In genomic region chr21:31967334-31967733, GRCh38 we compare ENCODE assay signal across 15 cellular contexts.
DNase-seq lines count a peak whose midpoint lies in the region; ATAC-seq and TF ChIP-seq lines count a peak whose summit lies in the region.
"Had no signal": no experiment of that assay in that cellular context is flagged by ENCODE, and none has a peak within 500 bp of the region (broad histone marks: within the 10 kb centered on the region; RNA-seq: fewer than 3 reads in every experiment).

No MANE protein-coding gene starts in this region.

- no peaks in the 10 kb centered on the region for H3K9me3 ChIP-seq in left lung
- H3K9me3 ChIP-seq: Caco-2, HAP-1 had no signal

- TF ChIP-seq CTCF in left lung (IDR thresholded peaks at IDR 0.05) (no peak), CD14-positive monocyte (IDR thresholded peaks at IDR 0.05) (no peak)

- no peaks in the 10 kb centered on the region for H3K36me3 Mint-ChIP-seq in CD14-positive monocyte
- H3K36me3 Mint-ChIP-seq: CD8-positive, alpha-beta memory T cell had no signal

- peaks cover 0 to 6% (median 2%) of the 10 kb centered on the region in 7 donors for H3K9me3 Mint-ChIP-seq in CD14-positive monocyte

- no peaks in the 10 kb centered on the region for H3K4me1 Mint-ChIP-seq in CD14-positive monocyte
- H3K4me1 Mint-ChIP-seq: CD8-positive, alpha-beta memory T cell had no signal

- H3K27me3 Mint-ChIP-seq in CD14-positive monocyte (ENCODE audit: low read depth in 3 of 3): peaks cover 1 to 3% (median 2%) of the 10 kb centered on the region in 3 donors

- DNase-seq in DMS53 (lab: John Stamatoyannopoulos, UW): peak; percentile 26
- no peak for DNase-seq in DMS53 treated with DMSO at 0.1 percent for 48 hours (lab: John Stamatoyannopoulos, UW; ENCODE audit: unreplicated experiment)
- DNase-seq in DMS79 (lab: John Stamatoyannopoulos, UW): peak; percentile 71
- no peak for DNase-seq in left lung
- peak; percentile 31 for DNase-seq in posterior vena cava (ENCODE audit: low spot score)
- no peak for DNase-seq in CD14-positive monocyte (ENCODE audit: low spot score)
- DNase-seq in DMS114 treated with DMSO at 0.1 percent for 48 hours (lab: John Stamatoyannopoulos, UW; ENCODE audit: unreplicated experiment): no peak
- DNase-seq: Caco-2; CD8-positive, alpha-beta memory T cell; DND-41; GDM1; HFFc6 had no signal

- no peak overlapping the region for H3K4me3 ChIP-seq in left lung
- H3K4me3 ChIP-seq: HAP-1 had no signal

- no peak overlapping the region for H3K27ac ChIP-seq in left lung
- H3K27ac ChIP-seq: 22Rv1 had no signal

- no peaks in the 10 kb centered on the region for H3K36me3 ChIP-seq in left lung
- H3K36me3 ChIP-seq: HAP-1 had no signal

- intact Hi-C loops in left lung (cut with DNase I) (no loop called here), posterior vena cava (cut with DNase I) (no loop called here), CD14-positive monocyte (cut with micrococcal nuclease) (no loop called here)

- no peak overlapping the region for H3K27ac Mint-ChIP-seq in CD14-positive monocyte
- H3K27ac Mint-ChIP-seq: CD8-positive, alpha-beta memory T cell; HFFc6 had no signal

- H3K27me3 ChIP-seq in left lung: no peaks in the 10 kb centered on the region

- no peak overlapping the region for H3K4me3 Mint-ChIP-seq in CD14-positive monocyte
- H3K4me3 Mint-ChIP-seq: CD8-positive, alpha-beta memory T cell; HFFc6 had no signal

- H3K4me1 ChIP-seq in left lung: no peaks in the 10 kb centered on the region
- H3K4me1 ChIP-seq: Caco-2, HAP-1 had no signal

- ATAC-seq in left lung (peak; percentile 77), HG03520 (IDR thresholded peaks at IDR 0.05; ENCODE audit: unreplicated experiment) (no peak)

Comparison
In these comparisons a context has a peak if more than half of its experiments do, and no peak if none do; other contexts are left out.
1. DNase-seq: peak in DMS53 (single experiment), DMS79 (single experiment) and posterior vena cava (single experiment); none in DMS53 treated with DMSO at 0.1 percent for 48 hours (single experiment), left lung (0 of 2), CD14-positive monocyte (single experiment) and DMS114 treated with DMSO at 0.1 percent for 48 hours (single experiment).